In genomic region chr10:124547651-124548168, GRCh38 we compare ENCODE assay signal across 1 cellular context.
TF ChIP-seq lines count a peak whose summit lies in the region.

No MANE protein-coding gene starts in this region.

TF ChIP-seq in K562, 482 proteins besides CTCF, POLR2A, EP300 and RAD21 (continued from another document and continues in another):
- no peak for TF ChIP-seq CHD7 (IDR thresholded peaks at IDR 0.05; ENCODE audit: low read depth, low read length)
- no peak for TF ChIP-seq AFF4 (CRISPR knock-in tag; IDR thresholded peaks at IDR 0.05)
- TF ChIP-seq SRSF1 (IDR thresholded peaks at IDR 0.05; ENCODE audit: low read depth, low read length), result no peak
- no peak for TF ChIP-seq TSHZ1 (CRISPR knock-in tag; IDR thresholded peaks at IDR 0.05)
- TF ChIP-seq ZBTB33 (CRISPR knock-in tag; IDR thresholded peaks at IDR 0.05), result no peak
- TF ChIP-seq ZNF124 (CRISPR knock-in tag; IDR thresholded peaks at IDR 0.05), result no peak
- peak; percentile 29; the same call in 1 of the 2 replicates for TF ChIP-seq ZBTB9 (CRISPR knock-in tag; IDR thresholded peaks at IDR 0.05)
- TF ChIP-seq RBM34 (IDR thresholded peaks at IDR 0.05; ENCODE audit: borderline replicate concordance, insufficient read depth, low read length), result no peak
- peak; percentile 67 for TF ChIP-seq ARID1B (IDR thresholded peaks at IDR 0.05)
- TF ChIP-seq LEF1 (IDR thresholded peaks at IDR 0.05), result no peak
- TF ChIP-seq ETV1 (tag; conservative IDR thresholded peaks at IDR 0.05; ENCODE audit: low read depth), result no peak
- no peak for TF ChIP-seq PTRF (tag; IDR thresholded peaks at IDR 0.05)
- peak; percentile 52; the same call in 1 of the 2 replicates for TF ChIP-seq CREM (IDR thresholded peaks at IDR 0.05; ENCODE audit: low read depth)
- no peak for TF ChIP-seq DLX4 (CRISPR knock-in tag; IDR thresholded peaks at IDR 0.05)
- no peak for TF ChIP-seq USF1 (CRISPR knock-in tag; IDR thresholded peaks at IDR 0.05)
- no peak for TF ChIP-seq MCM5 (IDR thresholded peaks at IDR 0.05; ENCODE audit: low read depth)
- no peak for TF ChIP-seq ZBTB49 (CRISPR knock-in tag; IDR thresholded peaks at IDR 0.05; ENCODE audit: borderline replicate concordance)
- TF ChIP-seq NFRKB (IDR thresholded peaks at IDR 0.05; ENCODE audit: low read depth), result no peak
- TF ChIP-seq TAF1 (IDR thresholded peaks at IDR 0.05; ENCODE audit: control insufficient read depth, extremely low read depth, insufficient read depth, low read length, severe bottlenecking), result no peak
- no peak for TF ChIP-seq RBM22 (IDR thresholded peaks at IDR 0.05; ENCODE audit: low read depth, low read length, poor library complexity, severe bottlenecking)
- no peak for TF ChIP-seq ZNF398 (CRISPR knock-in tag; IDR thresholded peaks at IDR 0.05)
